ENCODE assay signal across 8 cellular contexts in the genomic region with DNA sequence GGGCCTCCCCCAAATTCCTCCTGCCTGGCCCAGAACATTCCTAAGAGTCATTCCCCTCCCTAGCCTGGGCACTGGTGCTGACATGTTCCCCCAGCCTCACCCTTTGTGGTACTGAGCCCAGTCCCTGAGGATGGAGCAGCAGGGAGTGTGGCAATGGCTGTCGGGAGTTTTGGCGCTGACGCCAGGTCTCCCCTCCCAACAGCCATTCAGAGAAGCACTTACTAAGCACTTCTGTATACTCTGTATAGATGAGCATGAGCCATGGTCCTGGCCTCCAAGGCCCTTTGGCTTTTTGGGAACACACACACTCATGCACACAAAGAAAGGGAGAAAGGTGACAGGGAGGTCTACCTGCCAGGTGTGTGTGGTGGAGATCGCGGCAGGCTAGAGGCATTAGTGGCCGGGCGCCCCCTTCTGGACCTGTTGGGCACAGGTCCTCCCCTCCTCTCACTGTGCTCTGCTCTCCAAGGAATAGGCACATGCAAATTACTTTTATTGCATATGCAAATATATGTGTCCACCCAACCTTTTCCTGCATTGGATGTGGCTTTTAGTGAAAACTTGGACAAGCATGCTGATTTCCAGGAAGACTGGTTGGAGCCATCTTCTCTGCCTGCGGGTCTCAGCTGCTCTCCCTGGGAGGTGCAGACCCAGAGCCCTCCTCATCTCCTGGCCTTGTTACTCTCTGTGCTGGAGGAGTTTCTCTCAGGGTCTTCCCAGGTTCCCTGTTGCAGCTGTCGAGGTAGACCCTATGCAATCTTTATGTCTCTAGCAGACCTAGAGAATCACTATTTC. TPM values are rescaled to one million over a fixed set of nuclear protein-coding genes. Genes with fewer than 3 reads are reported as not detected.
A peak's percentile ranks its signal among the peaks of the same experiment; 100 is the strongest.
DNase-seq lines count a peak whose midpoint lies in the region; ATAC-seq and TF ChIP-seq lines count a peak whose summit lies in the region.

No MANE protein-coding gene starts in this region.

- no peaks in the 10 kb centered on the region for H3K9me3 Mint-ChIP-seq in Caco-2 (ENCODE audit: unreplicated experiment)

- CTCF ChIA-PET in Caco-2 (lab: Charles Lee), result interaction anchor here (0.7 kb wide), 1 partner anchor 86 kb away, joined by 4 read pairs; a partner anchor contains a TSS

- BruUV-seq in Caco-2 (replicated peaks; lab: Mats Ljungman, UMichigan), result no TSS peak

- no peak for ATAC-seq in HG03095 (IDR thresholded peaks at IDR 0.05; ENCODE audit: unreplicated experiment)

- no peak overlapping the region for H3K27ac Mint-ChIP-seq in Caco-2 (ENCODE audit: unreplicated experiment)

- intact Hi-C loops in Caco-2 (cut with micrococcal nuclease; ENCODE audit: unreplicated experiment), result loop anchor here (1.0 kb wide), 2 partner anchors 33 to 151 kb away; a partner anchor contains a TSS

- H3K4me3 ChIP-seq in Caco-2 (ENCODE audit: low read depth, low read length), result no peak overlapping the region
- no peak overlapping the region for H3K4me3 ChIP-seq in astrocyte of the spinal cord (ENCODE audit: low read depth, low read length)

- no peak overlapping the region for H3K4me3 Mint-ChIP-seq in Caco-2 (ENCODE audit: unreplicated experiment)

- H3K4me1 Mint-ChIP-seq in Caco-2 (ENCODE audit: low read depth, unreplicated experiment), result no peaks in the 10 kb centered on the region

- POLR2A ChIA-PET in Caco-2 (lab: Charles Lee), result no interaction called here

- no peaks in the 10 kb centered on the region; the same call in 1 of the 2 replicates for H3K36me3 ChIP-seq in Caco-2 (ENCODE audit: control insufficient read depth, insufficient read depth, low read length)

- DNase-seq in Caco-2 (peak; percentile 60 to 71), HuH-7.5 (ENCODE audit: low spot score) (peak; percentile 73), T-helper 22 cell (ENCODE audit: low read depth) (peak; percentile 17), astrocyte of the spinal cord (ENCODE audit: low read depth, low spot score) (peak; percentile 33), iPS-NIHi7 (ENCODE audit: extremely low spot score) (peak; percentile 89), MV-4-11 (lab: John Stamatoyannopoulos, UW) (no peak)
- DNase-seq in stimulated activated CD4-positive, alpha-beta T cell treated with anti-CD3 and anti-CD28 coated beads, Interleukin-1b, Interleukin-23, amount 100 ng/mL, for 24 hours (ENCODE audit: low read depth in 4 of 4, low spot score in 1 of 4), result peak in 3 of 4 experiments; percentile 34 to 51 (median 41)

- H3K4me1 ChIP-seq in Caco-2, result no peaks in the 10 kb centered on the region

- H3K9me3 ChIP-seq in Caco-2, result no peaks in the 10 kb centered on the region

- no peaks in the 10 kb centered on the region for H3K27me3 Mint-ChIP-seq in Caco-2 (ENCODE audit: insufficient read depth, unreplicated experiment)

- in situ Hi-C loops in astrocyte of the spinal cord (cut with HindIII; ENCODE audit: low sequenced_read_pairs), result no loop called here

- H3K36me3 Mint-ChIP-seq in Caco-2 (ENCODE audit: insufficient read depth, unreplicated experiment), result peaks cover 17% of the 10 kb centered on the region

- no peaks in the 10 kb centered on the region for H3K27me3 ChIP-seq in Caco-2 (replicated peaks; ENCODE audit: control insufficient read depth, insufficient read depth, low read length)

- TF ChIP-seq CTCF in Caco-2 (IDR thresholded peaks at IDR 0.05; ENCODE audit: insufficient read depth in 1 of 2, low read depth in 1 of 2, low read length in 1 of 2, severe bottlenecking in 1 of 2, unreplicated experiment in 1 of 2) (peak; percentile 52 to 68), astrocyte of the spinal cord (IDR thresholded peaks at IDR 0.05; ENCODE audit: low read depth, low read length) (peak; percentile 86)

RNA-seq across cellular contexts. Expression of a gene that starts 17.4 kb away (rescaled TPM):
- 0.86 and 1.0 TPM in 2 replicates for total RNA-seq in Caco-2 (2022)

RNA-seq across cellular contexts. Expression of a gene that starts 20.9 kb away (rescaled TPM):
- total RNA-seq in Caco-2 (2022), result not detected in 2 replicates

RNA-seq across cellular contexts. Expression of a gene that starts 48.8 kb away (rescaled TPM):
- total RNA-seq in Caco-2 (2022), result 47.7 and 49.4 TPM in 2 replicates

RNA-seq across cellular contexts. Expression of a gene that starts 50.1 kb away (rescaled TPM):
- total RNA-seq in Caco-2 (2022), result not detected in 2 replicates

RNA-seq across cellular contexts. Expression of a gene that starts 57.9 kb away (rescaled TPM):
- total RNA-seq in Caco-2 (2022), result 36.5 and 40.1 TPM in 2 replicates
